9 cellular contexts compared by ENCODE assay signal in genomic region chrX:121047461-121048419, GRCh38. TPM values are rescaled to one million over a fixed set of nuclear protein-coding genes. Genes with fewer than 3 reads are reported as not detected.
DNase-seq lines count a peak whose midpoint lies in the region; ATAC-seq and TF ChIP-seq lines count a peak whose summit lies in the region.
"Not testable (repeated sequence)": the region's sequence is repeated elsewhere in the genome, so short reads cannot be mapped to it uniquely, and the experiment has no call there.
"Had no signal": no experiment of that assay in that cellular context is flagged by ENCODE, and none has a peak within 500 bp of the region (broad histone marks: within the 10 kb centered on the region; RNA-seq: fewer than 3 reads in every experiment).

TSS of gene GLUD2 (plus strand) at chrX:121047610. CDS start at chrX:121047685, 75 bp downstream.

- not testable (repeated sequence) for TF ChIP-seq EP300 in sigmoid colon (IDR thresholded peaks at IDR 0.05)

- H3K27me3 ChIP-seq in cardiac muscle cell; lung (ENCODE audit: control insufficient read depth, insufficient read depth); sigmoid colon: not testable (repeated sequence)

- not testable (repeated sequence) for H3K9me3 ChIP-seq in cardiac muscle cell (ENCODE audit: low read depth); sigmoid colon
- peaks cover 0 to 10% of the 10 kb centered on the region in 2 donors for H3K9me3 ChIP-seq in lung (ENCODE audit: control insufficient read depth in 2 of 2, insufficient read depth in 1 of 2, low read length in 1 of 2)

- peak; percentile 11 for DNase-seq in A172 (ENCODE audit: low spot score)
- peak in 41 of 76 experiments; percentile 0 to 48 (median 10) for DNase-seq in HUDEP-2 (lab: John Stamatoyannopoulos, UW; ENCODE audit: unreplicated experiment in 76 of 76)
- DNase-seq in activated CD4-positive, alpha-beta memory T cell treated with anti-CD3 and anti-CD28 coated beads for 36 hours: peak; percentile 25
- DNase-seq in coronary artery (ENCODE audit: low spot score); sigmoid colon: not testable (repeated sequence)
- DNase-seq in cardiac muscle cell (ENCODE audit: low read depth in 1 of 2, low spot score in 1 of 2): peak; percentile 7 to 63
- peak; percentile 32 for DNase-seq in lung (ENCODE audit: low spot score)

- peak within 1 kb of the TSS; percentile 62 for H3K4me3 ChIP-seq in coronary artery
- not testable (repeated sequence) for H3K4me3 ChIP-seq in cardiac muscle cell
- peak within 1 kb of the TSS; percentile 52 for H3K4me3 ChIP-seq in lung
- peak within 1 kb of the TSS in 3 of 4 donors; percentile 36 to 46 (median 42) for H3K4me3 ChIP-seq in sigmoid colon

- not testable (repeated sequence) for H3K27ac Mint-ChIP-seq in activated CD4-positive, alpha-beta memory T cell treated with anti-CD3 and anti-CD28 coated beads for 36 hours

- not testable (repeated sequence) for H3K9me3 Mint-ChIP-seq in activated CD4-positive, alpha-beta memory T cell treated with anti-CD3 and anti-CD28 coated beads for 36 hours

- not testable (repeated sequence) for H3K4me1 ChIP-seq in cardiac muscle cell (ENCODE audit: low read depth); lung (ENCODE audit: control insufficient read depth in 2 of 2, insufficient read depth in 2 of 2, low read length in 2 of 2); sigmoid colon

- H3K4me1 Mint-ChIP-seq in activated CD4-positive, alpha-beta memory T cell treated with anti-CD3 and anti-CD28 coated beads for 36 hours (ENCODE audit: low read depth): not testable (repeated sequence)

- ATAC-seq in lung (ENCODE audit: insufficient read depth, low FRiP score): peak; percentile 75

- H3K36me3 ChIP-seq in cardiac muscle cell; lung (ENCODE audit: control insufficient read depth in 2 of 2, insufficient read depth in 2 of 2, low read length in 2 of 2); sigmoid colon: not testable (repeated sequence)

- H3K36me3 Mint-ChIP-seq in activated CD4-positive, alpha-beta memory T cell treated with anti-CD3 and anti-CD28 coated beads for 36 hours: not testable (repeated sequence)

- H3K27me3 Mint-ChIP-seq in activated CD4-positive, alpha-beta memory T cell treated with anti-CD3 and anti-CD28 coated beads for 36 hours: not testable (repeated sequence)

- CTCF ChIA-PET in activated CD4-positive, alpha-beta memory T cell treated with anti-CD3 and anti-CD28 coated beads for 36 hours (lab: Charles Lee): not testable (repeated sequence)

- WGBS in lung, 2 donors: 36 to 46% methylated on average over 11 to 76 of the region's 77 CpGs
- WGBS in sigmoid colon, 2 donors: 19 to 27% methylated on average over 77 of the region's 77 CpGs

- H3K27ac ChIP-seq in coronary artery; cardiac muscle cell; lung (ENCODE audit: low read depth in 1 of 2, low read length in 1 of 2); sigmoid colon: not testable (repeated sequence)

- POLR2A ChIA-PET in activated CD4-positive, alpha-beta memory T cell treated with anti-CD3 and anti-CD28 coated beads for 36 hours (lab: Charles Lee): interaction anchor here (0.6 kb wide), 1 partner anchor 670 kb away, joined by 3 read pairs; no protein-coding TSS in a partner anchor

- TF ChIP-seq POLR2A in sigmoid colon (IDR thresholded peaks at IDR 0.05): not testable (repeated sequence)

- intact Hi-C loops in activated CD4-positive, alpha-beta memory T cell treated with anti-CD3 and anti-CD28 coated beads for 36 hours (cut with micrococcal nuclease); sigmoid colon (cut with DNase I): not testable (repeated sequence)

- peak within 1 kb of the TSS; percentile 8 for H3K4me3 Mint-ChIP-seq in activated CD4-positive, alpha-beta memory T cell treated with anti-CD3 and anti-CD28 coated beads for 36 hours

- TF ChIP-seq CTCF in GM12874 (IDR thresholded peaks at IDR 0.05; ENCODE audit: insufficient read depth, low read depth, low read length): 0 out of 2 replicates have a peak, but pooled peaks have one; percentile 14
- TF ChIP-seq CTCF in coronary artery (IDR thresholded peaks at IDR 0.05); lung (IDR thresholded peaks at IDR 0.05; ENCODE audit: control extremely low read depth, extremely low read depth): not testable (repeated sequence)
- TF ChIP-seq CTCF in cardiac muscle cell (IDR thresholded peaks at IDR 0.05; ENCODE audit: low read depth, low read length): peak; percentile 45
- TF ChIP-seq CTCF in sigmoid colon (IDR thresholded peaks at IDR 0.05): peak in 1 of 4 experiments; percentile 20

RNA-seq across cellular contexts. Expression of gene GLUD2, which starts in this region (rescaled TPM):
- 2.5 and 2.7 TPM in 2 replicates for total RNA-seq in A172 (2014; rRNA removed; shearing (Covaris generic))
- 1 to 10 TPM; 1.3 to 1.4 TPM for total RNA-seq in activated CD4-positive, alpha-beta memory T cell treated with anti-CD3 and anti-CD28 coated beads for 36 hours
- 0.14 and 0.18 TPM in 2 replicates for total RNA-seq in cardiac muscle cell
- 0.09 and 0.24 TPM in 2 replicates for polyA plus RNA-seq in cardiac muscle cell
- total RNA-seq in lung: 1 to 10 TPM; 2.5 to 2.6 TPM
- polyA plus RNA-seq in lung: under 1 TPM; 0.35 to 0.61 TPM
- total RNA-seq in sigmoid colon: 1 to 10 TPM in 3 of 4 donors, under 1 TPM in 1; 0.82 to 2.3 (median 1.7) TPM
- polyA plus RNA-seq in sigmoid colon: under 1 TPM; 0.38 to 0.60 (median 0.46) TPM
- total RNA-seq: PC-9 had no signal

Comparison
In these comparisons a context has a peak if more than half of its experiments do, and no peak if none do; other contexts are left out.
1. Peak in DNase-seq in cardiac muscle cell; RNA of the gene not detected or under 1 TPM.